ENCODE assay signal across 1 cellular context in the genomic region with DNA sequence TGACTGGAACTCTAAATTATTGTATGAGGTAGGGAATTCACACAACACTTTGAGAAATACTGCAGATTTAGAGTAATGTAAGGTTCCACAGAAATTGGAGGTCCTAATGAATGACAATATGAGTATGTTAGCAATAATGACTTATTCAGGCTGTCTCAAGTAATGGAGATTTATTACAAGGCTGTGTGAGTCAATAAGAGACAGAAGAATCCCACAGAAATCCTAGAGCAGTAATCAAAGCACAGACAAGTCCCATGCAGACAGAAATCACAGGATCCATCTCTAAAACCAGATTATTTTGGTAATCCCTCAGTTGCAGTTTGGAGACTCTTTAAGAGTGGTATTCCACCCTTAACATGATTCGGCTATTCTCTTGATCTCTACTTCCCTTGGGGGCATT.
TF ChIP-seq lines count a peak whose summit lies in the region.

No MANE protein-coding gene starts in this region.

TF ChIP-seq in HCT116, 20 proteins besides CTCF, POLR2A, EP300 and RAD21:
- no peak for TF ChIP-seq FOSL1 (IDR thresholded peaks at IDR 0.05; ENCODE audit: low read depth)
- TF ChIP-seq, protein P1, sequence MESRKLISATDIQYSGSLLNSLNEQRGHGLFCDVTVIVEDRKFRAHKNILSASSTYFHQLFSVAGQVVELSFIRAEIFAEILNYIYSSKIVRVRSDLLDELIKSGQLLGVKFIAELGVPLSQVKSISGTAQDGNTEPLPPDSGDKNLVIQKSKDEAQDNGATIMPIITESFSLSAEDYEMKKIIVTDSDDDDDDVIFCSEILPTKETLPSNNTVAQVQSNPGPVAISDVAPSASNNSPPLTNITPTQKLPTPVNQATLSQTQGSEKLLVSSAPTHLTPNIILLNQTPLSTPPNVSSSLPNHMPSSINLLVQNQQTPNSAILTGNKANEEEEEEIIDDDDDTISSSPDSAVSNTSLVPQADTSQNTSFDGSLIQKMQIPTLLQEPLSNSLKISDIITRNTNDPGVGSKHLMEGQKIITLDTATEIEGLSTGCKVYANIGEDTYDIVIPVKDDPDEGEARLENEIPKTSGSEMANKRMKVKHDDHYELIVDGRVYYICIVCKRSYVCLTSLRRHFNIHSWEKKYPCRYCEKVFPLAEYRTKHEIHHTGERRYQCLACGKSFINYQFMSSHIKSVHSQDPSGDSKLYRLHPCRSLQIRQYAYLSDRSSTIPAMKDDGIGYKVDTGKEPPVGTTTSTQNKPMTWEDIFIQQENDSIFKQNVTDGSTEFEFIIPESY (IDR thresholded peaks at IDR 0.05; ENCODE audit: extremely low read depth, insufficient replicate concordance, low read length): no peak
- TF ChIP-seq, protein P2, sequence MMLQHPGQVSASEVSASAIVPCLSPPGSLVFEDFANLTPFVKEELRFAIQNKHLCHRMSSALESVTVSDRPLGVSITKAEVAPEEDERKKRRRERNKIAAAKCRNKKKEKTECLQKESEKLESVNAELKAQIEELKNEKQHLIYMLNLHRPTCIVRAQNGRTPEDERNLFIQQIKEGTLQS (IDR thresholded peaks at IDR 0.05): no peak
